16 cellular contexts compared by ENCODE assay signal in genomic region chr16:67780847-67781547, GRCh38. TPM values are rescaled to one million over a fixed set of nuclear protein-coding genes. Genes with fewer than 3 reads are reported as not detected.
DNase-seq lines count a peak whose midpoint lies in the region; ATAC-seq and TF ChIP-seq lines count a peak whose summit lies in the region.
"Had no signal": no experiment of that assay in that cellular context is flagged by ENCODE, and none has a peak within 500 bp of the region (broad histone marks: within the 10 kb centered on the region; RNA-seq: fewer than 3 reads in every experiment).

No MANE protein-coding gene starts in this region.

- no peaks in the 10 kb centered on the region for H3K27me3 Mint-ChIP-seq in CD8-positive, alpha-beta T cell (ENCODE audit: low read depth)
- H3K27me3 Mint-ChIP-seq in activated naive CD8-positive, alpha-beta T cell treated with anti-CD3 and anti-CD28 coated beads for 36 hours, result no peaks in the 10 kb centered on the region
- H3K27me3 Mint-ChIP-seq in natural killer cell (ENCODE audit: low read depth in 2 of 2), result no peaks in the 10 kb centered on the region

- H3K4me3 ChIP-seq in CD8-positive, alpha-beta T cell (ENCODE audit: low read depth, low read length), result no peak overlapping the region
- H3K4me3 ChIP-seq in HL-60 (replicated peaks; ENCODE audit: insufficient read depth, low read length) (no peak overlapping the region), Peyer's patch (no peak overlapping the region)
- H3K4me3 ChIP-seq: adrenal gland, GM23248, uterus had no signal

- CTCF ChIA-PET in CD8-positive, alpha-beta T cell (lab: Charles Lee), result interaction anchor here (0.6 to 2.0 kb wide), 6 partner anchors 11 to 894 kb away, joined by 3 to 10 read pairs (median 3); no protein-coding TSS in a partner anchor

- H3K36me3 ChIP-seq in CD8-positive, alpha-beta T cell (ENCODE audit: insufficient read depth, low read length), result no peaks in the 10 kb centered on the region
- H3K36me3 ChIP-seq in Peyer's patch, result no peaks in the 10 kb centered on the region
- H3K36me3 ChIP-seq: adrenal gland, uterus had no signal

- POLR2A ChIA-PET in CD8-positive, alpha-beta T cell (lab: Charles Lee), result interaction anchor here (0.6 to 1.4 kb wide), 4 partner anchors 14 to 35 kb away, joined by 3 to 6 read pairs (median 3); partner anchors contain the start of genes RANBP10 and TSNAXIP1

- H3K36me3 Mint-ChIP-seq in CD8-positive, alpha-beta T cell, result peaks cover 12% of the 10 kb centered on the region
- peaks cover 21% of the 10 kb centered on the region for H3K36me3 Mint-ChIP-seq in activated naive CD8-positive, alpha-beta T cell treated with anti-CD3 and anti-CD28 coated beads for 36 hours
- H3K36me3 Mint-ChIP-seq in natural killer cell, result no peaks in the 10 kb centered on the region

- no peaks in the 10 kb centered on the region for H3K27me3 ChIP-seq in CD8-positive, alpha-beta T cell (ENCODE audit: insufficient read depth, low read length)
- H3K27me3 ChIP-seq in HL-60 (ENCODE audit: insufficient read depth, poor library complexity, severe bottlenecking) (no peaks in the 10 kb centered on the region), Peyer's patch (no peaks in the 10 kb centered on the region)
- H3K27me3 ChIP-seq: adrenal gland, uterus had no signal

- peak overlapping the region; percentile 35 for H3K27ac ChIP-seq in CD8-positive, alpha-beta T cell (ENCODE audit: low read depth, low read length)
- H3K27ac ChIP-seq in HL-60 (replicated peaks), result peak overlapping the region; percentile 66
- no peak overlapping the region for H3K27ac ChIP-seq in Peyer's patch
- H3K27ac ChIP-seq: adrenal gland, GM23248, uterus had no signal

- no peaks in the 10 kb centered on the region for H3K9me3 ChIP-seq in CD8-positive, alpha-beta T cell (ENCODE audit: low read length)
- H3K9me3 ChIP-seq in Peyer's patch, result no peaks in the 10 kb centered on the region
- H3K9me3 ChIP-seq: adrenal gland, uterus had no signal

- peaks cover 18% of the 10 kb centered on the region for H3K4me1 ChIP-seq in CD8-positive, alpha-beta T cell (ENCODE audit: insufficient read depth, low read length)
- H3K4me1 ChIP-seq in Peyer's patch, result peaks cover 0 to 4% (median 0%) of the 10 kb centered on the region in 4 donors
- H3K4me1 ChIP-seq: uterus had no signal

- TF ChIP-seq CTCF in CD8-positive, alpha-beta T cell (IDR thresholded peaks at IDR 0.05), result no peak
- TF ChIP-seq CTCF in HL-60 (IDR thresholded peaks at IDR 0.05; ENCODE audit: insufficient read depth, low read length) (no peak), natural killer cell (IDR thresholded peaks at IDR 0.05) (no peak), Peyer's patch (IDR thresholded peaks at IDR 0.05) (no peak)

- no peak for TF ChIP-seq POLR2A in Peyer's patch (IDR thresholded peaks at IDR 0.05)

- peak overlapping the region; percentile 94 for H3K27ac Mint-ChIP-seq in CD8-positive, alpha-beta T cell
- H3K27ac Mint-ChIP-seq in activated naive CD8-positive, alpha-beta T cell treated with anti-CD3 and anti-CD28 coated beads for 36 hours, result peak overlapping the region; percentile 35
- peak overlapping the region; percentile 75 to 85 for H3K27ac Mint-ChIP-seq in natural killer cell

- H3K4me3 Mint-ChIP-seq in CD8-positive, alpha-beta T cell, result peak overlapping the region; percentile 47
- no peak overlapping the region for H3K4me3 Mint-ChIP-seq in activated naive CD8-positive, alpha-beta T cell treated with anti-CD3 and anti-CD28 coated beads for 36 hours
- no peak overlapping the region for H3K4me3 Mint-ChIP-seq in natural killer cell

- DNase-seq in CD8-positive, alpha-beta T cell, result no peak
- no peak for DNase-seq in HL-60 (ENCODE audit: low read depth in 1 of 2, low spot score in 1 of 2)
- DNase-seq in activated naive CD8-positive, alpha-beta T cell treated with anti-CD3 and anti-CD28 coated beads for 36 hours, result no peak
- DNase-seq in natural killer cell, result no peak
- DNase-seq in DMS 273 treated with DMSO at 0.1 percent for 48 hours (lab: John Stamatoyannopoulos, UW), result no peak
- DNase-seq in Peyer's patch, result no peak
- no peak for DNase-seq in HK-2 (ENCODE audit: unreplicated experiment)
- DNase-seq: adrenal gland; cerebellar nuclear complex; GM23248; NCI-H1417 treated with DMSO at 0.1 percent for 48 hours; NCI-H510A treated with DMSO at 0.1 percent for 48 hours; right cardiac atrium; stimulated activated CD4-positive, alpha-beta T cell treated with anti-CD3 and anti-CD28 coated beads, Interleukin-2, amount 100 ng/mL, for 48 hours; uterus had no signal

- H3K9me3 Mint-ChIP-seq in CD8-positive, alpha-beta T cell, result no peaks in the 10 kb centered on the region
- H3K9me3 Mint-ChIP-seq in activated naive CD8-positive, alpha-beta T cell treated with anti-CD3 and anti-CD28 coated beads for 36 hours, result peaks cover 2% of the 10 kb centered on the region
- H3K9me3 Mint-ChIP-seq in natural killer cell, result no peaks in the 10 kb centered on the region

- peak; percentile 23 for ATAC-seq in CD8-positive, alpha-beta T cell
- ATAC-seq in natural killer cell, result peak in 1 of 3 donors; percentile 17
- ATAC-seq: Panc1, right cardiac atrium had no signal

- intact Hi-C loops in CD8-positive, alpha-beta T cell (cut with DNase I, micrococcal nuclease), result no loop called here
- intact Hi-C loops in natural killer cell (cut with micrococcal nuclease), result no loop called here

- H3K4me1 Mint-ChIP-seq in CD8-positive, alpha-beta T cell (ENCODE audit: low read depth), result peaks cover 37% of the 10 kb centered on the region
- H3K4me1 Mint-ChIP-seq in activated naive CD8-positive, alpha-beta T cell treated with anti-CD3 and anti-CD28 coated beads for 36 hours, result peaks cover 27% of the 10 kb centered on the region
- H3K4me1 Mint-ChIP-seq in natural killer cell, result peaks cover 20 to 23% of the 10 kb centered on the region in 2 donors

RNA-seq across cellular contexts. Expression of gene RANBP10, which starts 25.4 kb away (rescaled TPM):
- 10 to 100 TPM; 14.6 to 14.8 TPM for total RNA-seq in CD8-positive, alpha-beta T cell
- 10 to 100 TPM; 16.1 to 16.2 TPM for total RNA-seq in activated naive CD8-positive, alpha-beta T cell treated with anti-CD3 and anti-CD28 coated beads for 36 hours
- total RNA-seq in natural killer cell (10 to 100 TPM; 20.9 to 25.8 (median 24.5) TPM), Peyer's patch (10 to 100 TPM; 15.2 to 29.9 (median 24.0) TPM)

RNA-seq across cellular contexts. Expression of gene TSNAXIP1, which starts 25.7 kb away (rescaled TPM):
- under 1 TPM; 0.31 to 0.41 TPM for total RNA-seq in CD8-positive, alpha-beta T cell
- total RNA-seq in activated naive CD8-positive, alpha-beta T cell treated with anti-CD3 and anti-CD28 coated beads for 36 hours, result under 1 TPM; 0.70 to 0.72 TPM
- total RNA-seq in natural killer cell (under 1 TPM in 2 of 3 donors, not detected in 1; 0.15 to 0.68 TPM), Peyer's patch (1 to 10 TPM in 1 of 4 donors, under 1 TPM in 2, not detected in 1; 0.35 to 7.4 (median 0.94) TPM)

Comparison
In these comparisons a context has a peak if more than half of its experiments do, and no peak if none do; other contexts are left out.
1. H3K27ac ChIP-seq: peak in CD8-positive, alpha-beta T cell (single experiment) and HL-60 (single experiment); none in Peyer's patch (0 of 4).
2. H3K27ac Mint-ChIP-seq: peak in every context shown above with its lines; median percentile 94 in CD8-positive, alpha-beta T cell; 80 in natural killer cell; 35 in activated naive CD8-positive, alpha-beta T cell treated with anti-CD3 and anti-CD28 coated beads for 36 hours.